16 cellular contexts compared by ENCODE assay signal in genomic region chr18:13318644-13319501, GRCh38.
DNase-seq lines count a peak whose midpoint lies in the region; ATAC-seq and TF ChIP-seq lines count a peak whose summit lies in the region.
"Had no signal": no experiment of that assay in that cellular context is flagged by ENCODE, and none has a peak within 500 bp of the region (broad histone marks: within the 10 kb centered on the region; RNA-seq: fewer than 3 reads in every experiment).

No MANE protein-coding gene starts in this region.

- no peaks in the 10 kb centered on the region for H3K27me3 ChIP-seq in tibial artery
- H3K27me3 ChIP-seq: adrenal gland, gastrocnemius medialis had no signal

- TF ChIP-seq CTCF in nephron (IDR thresholded peaks at IDR 0.05; ENCODE audit: unreplicated experiment in 3 of 3): no peak
- TF ChIP-seq CTCF in tibial artery (IDR thresholded peaks at IDR 0.05): no peak
- no peak for TF ChIP-seq CTCF in GM13977 (IDR thresholded peaks at IDR 0.05; ENCODE audit: extremely low read depth, insufficient read depth, missing control alignments)

- peaks cover 0 to 51% (median 28%) of the 10 kb centered on the region in 4 donors for H3K4me1 ChIP-seq in tibial artery

- peaks cover 29% of the 10 kb centered on the region for H3K4me1 Mint-ChIP-seq in activated T-cell treated with anti-CD3 and anti-CD28 coated beads, Interleukin-2, amount 50 U/mL, for 24 hours (ENCODE audit: low read depth)
- H3K4me1 Mint-ChIP-seq in activated T-helper 2 cell treated with anti-CD3 and anti-CD28 coated beads, Interferon-gamma antibody, Interleukin-2, Interleukin-4, amounts not matched to agents 10 μg/mL and 5 μg/mL and 100 μg/mL, durations not matched to agents 14 hours and 24 hours and 36 hours (ENCODE audit: low read depth): peaks cover 21% of the 10 kb centered on the region
- peaks cover 12% of the 10 kb centered on the region for H3K4me1 Mint-ChIP-seq in nephron
- H3K4me1 Mint-ChIP-seq: activated B cell treated with CpG ODN at 0.5 μM for 24 hours, memory B cell had no signal

- peaks cover 20% of the 10 kb centered on the region for H3K9me3 Mint-ChIP-seq in activated T-cell treated with anti-CD3 and anti-CD28 coated beads, Interleukin-2, amount 50 U/mL, for 24 hours
- peaks cover 28% of the 10 kb centered on the region for H3K9me3 Mint-ChIP-seq in activated T-helper 2 cell treated with anti-CD3 and anti-CD28 coated beads, Interferon-gamma antibody, Interleukin-2, Interleukin-4, amounts not matched to agents 10 μg/mL and 5 μg/mL and 100 μg/mL, durations not matched to agents 14 hours and 24 hours and 36 hours
- H3K9me3 Mint-ChIP-seq in nephron: peaks cover 34% of the 10 kb centered on the region

- peaks cover 22% of the 10 kb centered on the region for H3K36me3 Mint-ChIP-seq in activated T-cell treated with anti-CD3 and anti-CD28 coated beads, Interleukin-2, amount 50 U/mL, for 24 hours (ENCODE audit: low read depth)
- H3K36me3 Mint-ChIP-seq in activated T-helper 2 cell treated with anti-CD3 and anti-CD28 coated beads, Interferon-gamma antibody, Interleukin-2, Interleukin-4, amounts not matched to agents 10 μg/mL and 5 μg/mL and 100 μg/mL, durations not matched to agents 14 hours and 24 hours and 36 hours (ENCODE audit: low read depth): peaks cover 24% of the 10 kb centered on the region
- H3K36me3 Mint-ChIP-seq in nephron (ENCODE audit: low read depth): peaks cover 23% of the 10 kb centered on the region
- H3K36me3 Mint-ChIP-seq: memory B cell had no signal

- H3K27ac ChIP-seq in tibial artery: peak overlapping the region; percentile 73 to 79
- H3K27ac ChIP-seq: gastrocnemius medialis had no signal

- no peak for DNase-seq in activated T-cell treated with anti-CD3 and anti-CD28 coated beads, Interleukin-2, amount 50 U/mL, for 24 hours
- no peak for DNase-seq in activated T-cell treated with anti-CD3 and anti-CD28 coated beads for 4 hours
- no peak for DNase-seq in activated T-helper 2 cell treated with anti-CD3 and anti-CD28 coated beads, Interferon-gamma antibody, Interleukin-2, Interleukin-4, amounts not matched to agents 10 μg/mL and 5 μg/mL and 100 μg/mL, durations not matched to agents 14 hours and 24 hours and 36 hours (ENCODE audit: low spot score)
- DNase-seq in tibial artery: no peak
- no peak for DNase-seq in GM13977 (ENCODE audit: low spot score)
- no peak for DNase-seq in SIG-M5 (lab: John Stamatoyannopoulos, UW)
- DNase-seq: activated B cell treated with CpG ODN at 0.5 μM for 24 hours; activated CD8-positive, alpha-beta memory T cell treated with anti-CD3 and anti-CD28 coated beads, Interleukin-2, amount 50 U/mL, for 48 hours; gastrocnemius medialis; NCI-H524 treated with DMSO at 0.1 percent for 48 hours; small intestine; substantia nigra had no signal

- no peak overlapping the region for H3K4me3 ChIP-seq in tibial artery
- H3K4me3 ChIP-seq: adrenal gland, gastrocnemius medialis had no signal

- intact Hi-C loops in activated T-helper 2 cell treated with anti-CD3 and anti-CD28 coated beads, Interferon-gamma antibody, Interleukin-2, Interleukin-4, amounts not matched to agents 10 μg/mL and 5 μg/mL and 100 μg/mL, durations not matched to agents 14 hours and 24 hours and 36 hours (cut with micrococcal nuclease): loop anchor here (2.0 kb wide), 2 partner anchors 28 to 102 kb away; no protein-coding TSS in a partner anchor
- intact Hi-C loops in tibial artery (cut with DNase I; ENCODE audit: low total_unique reads): no loop called here

- no peak overlapping the region for H3K4me3 Mint-ChIP-seq in activated T-cell treated with anti-CD3 and anti-CD28 coated beads, Interleukin-2, amount 50 U/mL, for 24 hours
- H3K4me3 Mint-ChIP-seq in activated T-helper 2 cell treated with anti-CD3 and anti-CD28 coated beads, Interferon-gamma antibody, Interleukin-2, Interleukin-4, amounts not matched to agents 10 μg/mL and 5 μg/mL and 100 μg/mL, durations not matched to agents 14 hours and 24 hours and 36 hours (ENCODE audit: low read depth): no peak overlapping the region
- H3K4me3 Mint-ChIP-seq in nephron: no peak overlapping the region
- H3K4me3 Mint-ChIP-seq: activated B cell treated with CpG ODN at 0.5 μM for 24 hours, memory B cell had no signal

- ATAC-seq in GM21447 (IDR thresholded peaks at IDR 0.05; ENCODE audit: unreplicated experiment): no peak
- ATAC-seq: gastrocnemius medialis had no signal

- H3K27me3 Mint-ChIP-seq in activated T-cell treated with anti-CD3 and anti-CD28 coated beads, Interleukin-2, amount 50 U/mL, for 24 hours: no peaks in the 10 kb centered on the region
- H3K27me3 Mint-ChIP-seq in activated T-helper 2 cell treated with anti-CD3 and anti-CD28 coated beads, Interferon-gamma antibody, Interleukin-2, Interleukin-4, amounts not matched to agents 10 μg/mL and 5 μg/mL and 100 μg/mL, durations not matched to agents 14 hours and 24 hours and 36 hours (ENCODE audit: low read depth): no peaks in the 10 kb centered on the region
- peaks cover 7% of the 10 kb centered on the region for H3K27me3 Mint-ChIP-seq in nephron (ENCODE audit: low read depth)
- H3K27me3 Mint-ChIP-seq: activated B cell treated with CpG ODN at 0.5 μM for 24 hours had no signal

- peaks cover 0 to 7% (median 0%) of the 10 kb centered on the region in 3 donors for H3K36me3 ChIP-seq in tibial artery
- H3K36me3 ChIP-seq: adrenal gland, gastrocnemius medialis had no signal

- H3K9me3 ChIP-seq in tibial artery: peaks cover 0 to 12% (median 11%) of the 10 kb centered on the region in 3 donors
- H3K9me3 ChIP-seq: gastrocnemius medialis had no signal

- peak overlapping the region; percentile 71 for H3K27ac Mint-ChIP-seq in activated T-cell treated with anti-CD3 and anti-CD28 coated beads, Interleukin-2, amount 50 U/mL, for 24 hours
- peak overlapping the region; percentile 36 for H3K27ac Mint-ChIP-seq in activated T-helper 2 cell treated with anti-CD3 and anti-CD28 coated beads, Interferon-gamma antibody, Interleukin-2, Interleukin-4, amounts not matched to agents 10 μg/mL and 5 μg/mL and 100 μg/mL, durations not matched to agents 14 hours and 24 hours and 36 hours
- peak overlapping the region; percentile 39 to 63 (median 48) for H3K27ac Mint-ChIP-seq in nephron
- H3K27ac Mint-ChIP-seq: activated B cell treated with CpG ODN at 0.5 μM for 24 hours, memory B cell had no signal

- in situ Hi-C loops in GM13977 (cut with MboI; ENCODE audit: low pct_unique_long_range_greater_than_20kb, low sequenced_read_pairs, unreplicated experiment): no loop called here
